Comparison of ENCODE assay signal across 20 cellular contexts in the genomic region with DNA sequence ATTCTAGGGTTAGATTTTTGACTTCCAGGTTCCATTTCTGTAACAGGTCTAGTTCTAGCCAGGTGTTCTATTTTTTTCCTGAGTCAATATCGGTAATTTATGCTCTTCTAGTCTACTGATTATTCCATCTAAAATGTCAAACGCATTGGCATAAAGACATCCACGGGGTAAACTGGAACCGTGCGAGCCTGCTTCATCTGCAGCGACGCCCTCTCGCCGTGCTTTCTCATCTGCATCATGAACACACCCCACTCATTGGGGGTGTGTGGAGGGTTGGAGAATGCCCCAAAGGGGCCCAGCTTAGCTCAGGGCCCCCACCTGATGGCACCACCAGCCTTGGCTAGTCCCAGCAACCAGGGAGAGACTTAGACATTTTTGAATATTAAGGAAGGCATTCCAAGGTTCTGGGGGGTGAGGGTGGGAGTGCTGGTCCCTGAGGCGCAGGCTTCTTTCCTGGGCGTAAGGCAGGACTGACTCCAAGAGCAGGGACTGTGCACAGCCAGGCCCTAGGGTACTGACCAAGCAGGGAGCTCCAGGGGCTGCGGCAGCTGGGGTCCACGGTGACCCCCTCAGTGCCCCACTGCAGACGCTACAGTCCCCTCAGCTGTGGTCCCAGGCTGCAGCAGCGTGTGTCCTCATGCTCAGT. TPM values are rescaled to one million over a fixed set of nuclear protein-coding genes. Genes with fewer than 3 reads are reported as not detected.
DNase-seq lines count a peak whose midpoint lies in the region; TF ChIP-seq lines count a peak whose summit lies in the region.
"Had no signal": no experiment of that assay in that cellular context is flagged by ENCODE, and none has a peak within 500 bp of the region (broad histone marks: within the 10 kb centered on the region; RNA-seq: fewer than 3 reads in every experiment).

No MANE protein-coding gene starts in this region.

- no peaks in the 10 kb centered on the region for H3K36me3 ChIP-seq in sigmoid colon
- H3K36me3 ChIP-seq: BLaER1 treated with 17β-estradiol and CSF1 and Interleukin-3, amounts not matched to agents 10 nM and 100 nM had no signal

- peak; percentile 38 for DNase-seq in activated effector memory CD4-positive, alpha-beta T cell treated with anti-CD3 and anti-CD28 coated beads, Interleukin-2, amount 50 U/mL, for 16 hours
- DNase-seq in activated effector memory CD4-positive, alpha-beta T cell treated with Interleukin-2 at 50 U/mL for 16 hours, result no peak
- peak; percentile 52 for DNase-seq in coronary artery (ENCODE audit: low spot score)
- peak; percentile 56 for DNase-seq in sigmoid colon
- peak; percentile 28 for DNase-seq in ureter (ENCODE audit: low spot score)
- DNase-seq in medulla oblongata (ENCODE audit: extremely low spot score), result no peak
- DNase-seq in NCI-H2227 (lab: John Stamatoyannopoulos, UW; ENCODE audit: unreplicated experiment), result no peak
- DNase-seq: CD8-positive, alpha-beta memory T cell; EL; MV-4-11; NCI-H187; NCI-H2107; NCI-H345; NCI-H524 treated with DMSO at 0.1 percent for 48 hours; PC-3 had no signal

- H3K4me1 ChIP-seq in sigmoid colon, result peaks cover 0 to 7% (median 3%) of the 10 kb centered on the region in 4 donors

- no peak overlapping the region for H3K4me3 ChIP-seq in coronary artery
- H3K4me3 ChIP-seq in sigmoid colon, result no peak overlapping the region
- H3K4me3 ChIP-seq: BLaER1 treated with 17β-estradiol and CSF1 and Interleukin-3, amounts not matched to agents 10 nM and 100 nM had no signal

- intact Hi-C loops in sigmoid colon (cut with DNase I), result no loop called here

- 84 to 90% methylated on average over 15 of the region's 15 CpGs for WGBS in sigmoid colon, 2 donors

- TF ChIP-seq CTCF in coronary artery (IDR thresholded peaks at IDR 0.05) (no peak), sigmoid colon (IDR thresholded peaks at IDR 0.05) (no peak)

- TF ChIP-seq EP300 in sigmoid colon (IDR thresholded peaks at IDR 0.05), result no peak

- no peaks in the 10 kb centered on the region for H3K27me3 ChIP-seq in sigmoid colon

- no peaks in the 10 kb centered on the region for H3K9me3 ChIP-seq in sigmoid colon

- no peak for TF ChIP-seq POLR2A in sigmoid colon (IDR thresholded peaks at IDR 0.05)

- H3K27ac ChIP-seq in coronary artery, result no peak overlapping the region
- H3K27ac ChIP-seq in sigmoid colon, result no peak overlapping the region
- H3K27ac ChIP-seq: BLaER1 treated with 17β-estradiol and CSF1 and Interleukin-3, amounts not matched to agents 10 nM and 100 nM; KMS-11; RWPE1 had no signal

RNA-seq across cellular contexts. Expression of a gene that starts 12.9 kb away (rescaled TPM):
- total RNA-seq in sigmoid colon (1 to 10 TPM in 2 of 4 donors, not detected in 2; 1.4 to 1.8 TPM), ureter (not detected)
- under 1 TPM in 2 of 3 donors, not detected in 1; 0.17 to 0.60 TPM for polyA plus RNA-seq in sigmoid colon
- total RNA-seq: CD8-positive, alpha-beta memory T cell; H4; HT1080 had no signal

RNA-seq across cellular contexts. Expression of a gene that starts 43.0 kb away (rescaled TPM):
- 10 to 100 TPM; 14.4 to 23.8 (median 16.9) TPM for total RNA-seq in sigmoid colon
- 1 to 10 TPM in 2 of 3 donors, under 1 TPM in 1; 0.46 to 4.2 (median 2.1) TPM for polyA plus RNA-seq in sigmoid colon
- 4.3 TPM for total RNA-seq in ureter
- total RNA-seq: H4, HT1080, PC-3 had no signal

Comparison
In these comparisons a context has a peak if more than half of its experiments do, and no peak if none do; other contexts are left out.
1. DNase-seq: peak in activated effector memory CD4-positive, alpha-beta T cell treated with anti-CD3 and anti-CD28 coated beads, Interleukin-2, amount 50 U/mL, for 16 hours (single experiment), coronary artery (single experiment), sigmoid colon (single experiment) and ureter (single experiment); none in activated effector memory CD4-positive, alpha-beta T cell treated with Interleukin-2 at 50 U/mL for 16 hours (single experiment), medulla oblongata (single experiment) and NCI-H2227 (single experiment).